ENCODE assay signal across 1 cellular context in genomic region chr20:57341657-57342056, GRCh38.
TF ChIP-seq lines count a peak whose summit lies in the region.

No MANE protein-coding gene starts in this region.

TF ChIP-seq in HEK293, 187 proteins besides CTCF, POLR2A, EP300 and RAD21 (continued from another document and continues in another):
- TF ChIP-seq PRDM10 (tag by site-specific recombination; IDR thresholded peaks at IDR 0.05) (no peak), ZFHX2 (tag by site-specific recombination; conservative IDR thresholded peaks at IDR 0.05) (no peak), PBX3 (CRISPR knock-in tag; IDR thresholded peaks at IDR 0.05) (no peak), ZSCAN30 (tag by site-specific recombination; IDR thresholded peaks at IDR 0.05) (no peak), HIC1 (tag by site-specific recombination; IDR thresholded peaks at IDR 0.05) (peak; percentile 77), REST (tag by site-specific recombination; IDR thresholded peaks at IDR 0.05) (no peak), ZNF677 (tag by site-specific recombination; IDR thresholded peaks at IDR 0.05) (no peak), ZNF585B (tag by site-specific recombination; IDR thresholded peaks at IDR 0.05) (no peak), ZNF174 (tag by site-specific recombination; IDR thresholded peaks at IDR 0.05) (no peak), FEZF1 (tag by site-specific recombination; IDR thresholded peaks at IDR 0.05) (peak; percentile 45; the same call in 1 of the 2 replicates), MEIS1 (CRISPR knock-in tag; IDR thresholded peaks at IDR 0.05; ENCODE audit: borderline replicate concordance) (no peak), ZNF157 (tag by site-specific recombination; IDR thresholded peaks at IDR 0.05) (no peak), INSM2 (tag by site-specific recombination; IDR thresholded peaks at IDR 0.05) (no peak), ZBTB6 (tag by site-specific recombination; IDR thresholded peaks at IDR 0.05) (no peak), ZNF335 (tag by site-specific recombination; conservative IDR thresholded peaks at IDR 0.05) (no peak), ZNF843 (tag by site-specific recombination; IDR thresholded peaks at IDR 0.05) (peak; percentile 41; the same call in 1 of the 2 replicates), ZNF704 (tag by site-specific recombination; IDR thresholded peaks at IDR 0.05) (no peak), ZNF350 (tag by site-specific recombination; IDR thresholded peaks at IDR 0.05) (no peak), ZNF558 (tag by site-specific recombination; IDR thresholded peaks at IDR 0.05) (no peak), ZNF280C (tag by site-specific recombination; IDR thresholded peaks at IDR 0.05) (no peak), KLF9 (tag by site-specific recombination; IDR thresholded peaks at IDR 0.05; ENCODE audit: low read depth) (no peak), TRIM28 (IDR thresholded peaks at IDR 0.05; ENCODE audit: borderline replicate concordance, low read length) (no peak), KLF16 (tag by site-specific recombination; IDR thresholded peaks at IDR 0.05) (no peak), ZNF112 (tag by site-specific recombination; IDR thresholded peaks at IDR 0.05) (no peak), ZBTB48 (tag by site-specific recombination; IDR thresholded peaks at IDR 0.05) (no peak), ZNF18 (tag by site-specific recombination; IDR thresholded peaks at IDR 0.05) (no peak), GLI4 (tag by site-specific recombination; IDR thresholded peaks at IDR 0.05) (no peak), ATF2 (tag by site-specific recombination; IDR thresholded peaks at IDR 0.05; ENCODE audit: low read depth) (no peak), ZNF549 (tag by site-specific recombination; IDR thresholded peaks at IDR 0.05) (no peak), ZNF629 (tag by site-specific recombination; IDR thresholded peaks at IDR 0.05) (0 out of 2 replicates have a peak, but pooled peaks have one; percentile 20), WT1 (tag by site-specific recombination; IDR thresholded peaks at IDR 0.05) (peak; percentile 13; the same call in 1 of the 2 replicates), SCRT1 (tag by site-specific recombination; IDR thresholded peaks at IDR 0.05; ENCODE audit: borderline replicate concordance) (no peak), ZNF596 (tag by site-specific recombination; IDR thresholded peaks at IDR 0.05) (no peak), ZBTB49 (tag by site-specific recombination; IDR thresholded peaks at IDR 0.05; ENCODE audit: low read depth) (no peak)
